Comparison of ENCODE assay signal across 15 cellular contexts in genomic region chr6:133646021-133646682, GRCh38.
DNase-seq lines count a peak whose midpoint lies in the region; ATAC-seq and TF ChIP-seq lines count a peak whose summit lies in the region.
"Had no signal": no experiment of that assay in that cellular context is flagged by ENCODE, and none has a peak within 500 bp of the region (broad histone marks: within the 10 kb centered on the region; RNA-seq: fewer than 3 reads in every experiment).

No MANE protein-coding gene starts in this region.

- no peaks in the 10 kb centered on the region for H3K9me2 ChIP-seq in HCT116 (ENCODE audit: insufficient read depth)

- 0 out of 2 replicates have a peak, but pooled peaks have one; percentile 30 for ATAC-seq in HCT116
- ATAC-seq in GM21526 (IDR thresholded peaks at IDR 0.05; ENCODE audit: low FRiP score, unreplicated experiment): no peak

- H3K79me2 ChIP-seq in ACC112 (ENCODE audit: control insufficient read depth, insufficient read depth, low read length, unreplicated experiment) (no peaks in the 10 kb centered on the region), HCT116 (ENCODE audit: insufficient read depth, low read length) (no peaks in the 10 kb centered on the region)

- POLR2A ChIA-PET in HCT116 (lab: Charles Lee): no interaction called here

- H3K4me1 ChIP-seq in ACC112 (ENCODE audit: control insufficient read depth, insufficient read depth, low read length, unreplicated experiment): peaks cover 23% of the 10 kb centered on the region
- peaks cover 20 to 28% of the 10 kb centered on the region in 2 experiments for H3K4me1 ChIP-seq in HCT116 (ENCODE audit: control insufficient read depth in 1 of 2, insufficient read depth in 2 of 2, low read length in 2 of 2)
- H3K4me1 ChIP-seq: adrenal gland; BLaER1 treated with 17β-estradiol and CSF1 and Interleukin-3, amounts not matched to agents 10 nM and 100 nM had no signal

- no peak for TF ChIP-seq RAD21 in HCT116 (IDR thresholded peaks at IDR 0.05; ENCODE audit: low read depth)

- 0 out of 2 replicates have a peak, but pooled peaks cover 4% of the 10 kb centered on the region for H3K36me3 ChIP-seq in ACC112 (ENCODE audit: insufficient read depth, low read length)
- no peaks in the 10 kb centered on the region for H3K36me3 ChIP-seq in HCT116 (ENCODE audit: control insufficient read depth in 1 of 2, insufficient read depth in 2 of 2, low read length in 2 of 2)
- H3K36me3 ChIP-seq: adrenal gland; BLaER1 treated with 17β-estradiol and CSF1 and Interleukin-3, amounts not matched to agents 10 nM and 100 nM had no signal

- H4K20me1 ChIP-seq in HCT116 (ENCODE audit: insufficient read depth): no peaks in the 10 kb centered on the region
- H4K20me1 ChIP-seq: BLaER1 treated with 17β-estradiol and CSF1 and Interleukin-3, amounts not matched to agents 10 nM and 100 nM had no signal

- H3K9me3 Mint-ChIP-seq in CD14-positive monocyte: no peaks in the 10 kb centered on the region

- intact Hi-C loops in HCT116 (cut with micrococcal nuclease) (no loop called here), CD14-positive monocyte (cut with micrococcal nuclease) (no loop called here)

- no peak for TF ChIP-seq CTCF in HCT116 (IDR thresholded peaks at IDR 0.05 in 2 of 3, conservative IDR thresholded peaks at IDR 0.05 in 1 of 3; ENCODE audit: borderline replicate concordance in 1 of 3, insufficient read depth in 1 of 3, low read depth in 2 of 3, low read length in 2 of 3)
- TF ChIP-seq CTCF in astrocyte of the cerebellum (IDR thresholded peaks at IDR 0.05; ENCODE audit: low read depth, low read length, missing control alignments): no peak
- no peak for TF ChIP-seq CTCF in CD14-positive monocyte (IDR thresholded peaks at IDR 0.05)

- DNase-seq in HCT116 (ENCODE audit: low read depth, low spot score) (no peak), astrocyte of the cerebellum (ENCODE audit: low read depth) (peak; percentile 49), hepatic stellate cell (ENCODE audit: low spot score) (peak; percentile 22), CD14-positive monocyte (ENCODE audit: low spot score) (no peak), cerebellum (ENCODE audit: low spot score) (no peak), NCI-H1417 (lab: John Stamatoyannopoulos, UW) (no peak)
- DNase-seq: activated CD8-positive, alpha-beta memory T cell treated with anti-CD3 and anti-CD28 coated beads, Interleukin-2, amount 50 U/mL, for 48 hours; adrenal gland; H7; NCI-H345; RPMI8226; stimulated activated CD4-positive, alpha-beta T cell treated with anti-CD3 and anti-CD28 coated beads, Interleukin-12 subunit alpha, Interleukin-12 subunit beta, amount 100 ng/mL, for 4 hours had no signal

- no peak for TF ChIP-seq POLR2A in HCT116 (IDR thresholded peaks at IDR 0.05; ENCODE audit: borderline replicate concordance, extremely low read depth, insufficient read depth, insufficient read length)

- no TSS peak for BruUV-seq in HCT116 (replicated peaks; lab: Mats Ljungman, UMichigan)

- in situ Hi-C loops in astrocyte of the cerebellum (cut with HindIII; ENCODE audit: low sequenced_read_pairs): no loop called here

- H3K4me2 ChIP-seq in HCT116 (ENCODE audit: low read length): peak overlapping the region; percentile 38
- H3K4me2 ChIP-seq: BLaER1 treated with 17β-estradiol and CSF1 and Interleukin-3, amounts not matched to agents 10 nM and 100 nM had no signal

- CTCF ChIA-PET in HCT116 (lab: Charles Lee): no interaction called here

- peak overlapping the region; percentile 59 for H2AFZ ChIP-seq in ACC112 (ENCODE audit: low read length, unreplicated experiment)
- H2AFZ ChIP-seq in HCT116 (ENCODE audit: low read depth, low read length, poor library complexity, severe bottlenecking): peak overlapping the region; percentile 48

- no peak overlapping the region for H3K27ac Mint-ChIP-seq in CD14-positive monocyte

- H3K9me3 ChIP-seq in HCT116 (ENCODE audit: control insufficient read depth in 1 of 2, insufficient read depth in 1 of 2, low read depth in 1 of 2, low read length in 2 of 2): no peaks in the 10 kb centered on the region
- H3K9me3 ChIP-seq: adrenal gland had no signal

- H3K27me3 Mint-ChIP-seq in CD14-positive monocyte (ENCODE audit: low read depth in 3 of 3): no peaks in the 10 kb centered on the region

- H3K4me3 ChIP-seq in ACC112 (ENCODE audit: low read depth, low read length): no peak overlapping the region
- no peak overlapping the region for H3K4me3 ChIP-seq in HCT116 (replicated peaks in 1 of 2; ENCODE audit: low read depth in 1 of 2, low read length in 2 of 2)
- no peak overlapping the region for H3K4me3 ChIP-seq in astrocyte of the cerebellum (ENCODE audit: low read depth, low read length)
- H3K4me3 ChIP-seq: adrenal gland; BLaER1 treated with 17β-estradiol and CSF1 and Interleukin-3, amounts not matched to agents 10 nM and 100 nM had no signal

- peak overlapping the region; percentile 88 for H3K27ac ChIP-seq in ACC112 (ENCODE audit: low read depth, low read length)
- peak overlapping the region; percentile 56; the same call in 1 of the 2 replicates for H3K27ac ChIP-seq in HCT116 (ENCODE audit: low read depth, low read length)
- H3K27ac ChIP-seq: adrenal gland; BLaER1 treated with 17β-estradiol and CSF1 and Interleukin-3, amounts not matched to agents 10 nM and 100 nM had no signal

- H3K4me1 Mint-ChIP-seq in CD14-positive monocyte: no peaks in the 10 kb centered on the region

- RAD21 ChIA-PET in HCT116 (lab: Charles Lee; ENCODE audit: low non-redundant PET in 1 of 2, low total read pairs in 2 of 2, uncharacterized antibody in 2 of 2, unreplicated experiment in 2 of 2): no interaction called here

- H3K4me3 Mint-ChIP-seq in CD14-positive monocyte: no peak overlapping the region

- H3K27me3 ChIP-seq in ACC112 (ENCODE audit: insufficient read depth, low read length) (no peaks in the 10 kb centered on the region), HCT116 (ENCODE audit: insufficient read depth, low read length) (no peaks in the 10 kb centered on the region)
- H3K27me3 ChIP-seq: adrenal gland; BLaER1 treated with 17β-estradiol and CSF1 and Interleukin-3, amounts not matched to agents 10 nM and 100 nM had no signal

- no peaks in the 10 kb centered on the region for H3K36me3 Mint-ChIP-seq in CD14-positive monocyte

- H3K9ac ChIP-seq in HCT116 (ENCODE audit: low read length): no peak overlapping the region
- H3K9ac ChIP-seq: BLaER1 treated with 17β-estradiol and CSF1 and Interleukin-3, amounts not matched to agents 10 nM and 100 nM had no signal

TF ChIP-seq in HCT116, 20 proteins besides CTCF, POLR2A, EP300 and RAD21:
- TF ChIP-seq ZFX (IDR thresholded peaks at IDR 0.05) (no peak), TCF7L2 (IDR thresholded peaks at IDR 0.05; ENCODE audit: borderline replicate concordance, extremely low read depth, insufficient read depth, insufficient read length) (no peak), REST (IDR thresholded peaks at IDR 0.05; ENCODE audit: low read depth) (no peak), YY1 (IDR thresholded peaks at IDR 0.05; ENCODE audit: extremely low read depth, insufficient replicate concordance, low read depth, low read length) (no peak), SP1 (IDR thresholded peaks at IDR 0.05; ENCODE audit: low read depth) (no peak), CEBPB (IDR thresholded peaks at IDR 0.05; ENCODE audit: low read depth) (no peak), EZH2phosphoT487 (IDR thresholded peaks at IDR 0.05; ENCODE audit: borderline replicate concordance) (no peak), ATF3 (IDR thresholded peaks at IDR 0.05) (no peak), ELF1 (IDR thresholded peaks at IDR 0.05; ENCODE audit: borderline replicate concordance, low read depth) (no peak), EGR1 (IDR thresholded peaks at IDR 0.05; ENCODE audit: low read depth) (no peak), ZNF274 (IDR thresholded peaks at IDR 0.05; ENCODE audit: low read depth, low read length) (no peak), POLR2AphosphoS5 (IDR thresholded peaks at IDR 0.05; ENCODE audit: low read depth, low read length) (no peak), MAX (IDR thresholded peaks at IDR 0.05) (no peak), CBX3 (IDR thresholded peaks at IDR 0.05; ENCODE audit: low read depth) (no peak), SIN3A (IDR thresholded peaks at IDR 0.05; ENCODE audit: low read depth) (no peak), SRF (IDR thresholded peaks at IDR 0.05; ENCODE audit: low read depth) (no peak)

Comparison
In these comparisons a context has a peak if more than half of its experiments do, and no peak if none do; other contexts are left out.
1. DNase-seq: peak in astrocyte of the cerebellum (single experiment) and hepatic stellate cell (single experiment); none in HCT116 (single experiment), CD14-positive monocyte (single experiment), cerebellum (single experiment) and NCI-H1417 (0 of 3).